Comparison of ENCODE assay signal across 1 cellular context in the genomic region with DNA sequence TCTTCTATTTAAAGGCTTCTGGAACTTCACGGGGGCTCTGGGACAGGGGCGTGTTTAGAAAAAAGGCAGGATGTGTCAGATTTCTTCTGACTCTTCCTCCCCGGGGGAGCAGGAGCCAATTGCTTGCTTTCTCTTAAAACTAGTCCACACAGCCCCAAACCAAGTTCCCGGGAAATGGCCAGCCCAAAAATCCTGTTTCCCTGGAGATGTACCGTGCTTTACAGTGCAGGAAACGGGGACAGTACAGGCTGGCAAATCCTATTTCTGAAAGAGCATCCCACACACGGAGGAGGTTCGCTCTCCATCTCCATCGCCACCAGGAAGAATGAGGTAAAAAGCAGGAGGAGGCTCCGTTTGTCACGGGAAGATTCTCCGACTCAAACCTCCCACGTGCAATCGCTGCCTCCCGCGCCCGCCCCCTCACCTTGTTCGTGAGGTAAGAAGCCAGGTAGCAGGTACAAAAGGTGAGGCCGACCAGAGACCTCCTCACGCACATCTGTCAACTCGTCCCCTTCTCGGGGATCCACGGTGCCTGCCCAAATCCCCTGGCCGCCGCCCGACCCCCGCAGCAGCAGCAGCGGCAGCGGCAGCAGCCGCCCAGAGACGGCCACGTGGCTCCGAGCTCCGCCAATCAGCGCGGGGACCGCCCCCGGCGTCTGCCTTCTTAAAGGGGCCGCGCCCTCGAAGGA.
TF ChIP-seq lines count a peak whose summit lies in the region.

No MANE protein-coding gene starts in this region.

TF ChIP-seq in WTC11, 78 proteins besides CTCF, POLR2A, EP300 and RAD21 (continued from another document and continues in another):
- no peak for TF ChIP-seq ZNF263 (CRISPR knock-in tag; IDR thresholded peaks at IDR 0.05; ENCODE audit: low read depth)
- TF ChIP-seq CBFB (CRISPR knock-in tag; IDR thresholded peaks at IDR 0.05; ENCODE audit: low read depth), result no peak
- no peak; the same call in 1 of the 2 replicates for TF ChIP-seq ETV6 (CRISPR knock-in tag; IDR thresholded peaks at IDR 0.05)
- TF ChIP-seq, protein P1, sequence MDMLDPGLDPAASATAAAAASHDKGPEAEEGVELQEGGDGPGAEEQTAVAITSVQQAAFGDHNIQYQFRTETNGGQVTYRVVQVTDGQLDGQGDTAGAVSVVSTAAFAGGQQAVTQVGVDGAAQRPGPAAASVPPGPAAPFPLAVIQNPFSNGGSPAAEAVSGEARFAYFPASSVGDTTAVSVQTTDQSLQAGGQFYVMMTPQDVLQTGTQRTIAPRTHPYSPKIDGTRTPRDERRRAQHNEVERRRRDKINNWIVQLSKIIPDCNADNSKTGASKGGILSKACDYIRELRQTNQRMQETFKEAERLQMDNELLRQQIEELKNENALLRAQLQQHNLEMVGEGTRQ (CRISPR knock-in tag; IDR thresholded peaks at IDR 0.05), result peak; percentile 94
- TF ChIP-seq, protein P2, sequence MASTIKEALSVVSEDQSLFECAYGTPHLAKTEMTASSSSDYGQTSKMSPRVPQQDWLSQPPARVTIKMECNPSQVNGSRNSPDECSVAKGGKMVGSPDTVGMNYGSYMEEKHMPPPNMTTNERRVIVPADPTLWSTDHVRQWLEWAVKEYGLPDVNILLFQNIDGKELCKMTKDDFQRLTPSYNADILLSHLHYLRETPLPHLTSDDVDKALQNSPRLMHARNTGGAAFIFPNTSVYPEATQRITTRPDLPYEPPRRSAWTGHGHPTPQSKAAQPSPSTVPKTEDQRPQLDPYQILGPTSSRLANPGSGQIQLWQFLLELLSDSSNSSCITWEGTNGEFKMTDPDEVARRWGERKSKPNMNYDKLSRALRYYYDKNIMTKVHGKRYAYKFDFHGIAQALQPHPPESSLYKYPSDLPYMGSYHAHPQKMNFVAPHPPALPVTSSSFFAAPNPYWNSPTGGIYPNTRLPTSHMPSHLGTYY (CRISPR knock-in tag; IDR thresholded peaks at IDR 0.05), result no peak
- TF ChIP-seq, protein P3, sequence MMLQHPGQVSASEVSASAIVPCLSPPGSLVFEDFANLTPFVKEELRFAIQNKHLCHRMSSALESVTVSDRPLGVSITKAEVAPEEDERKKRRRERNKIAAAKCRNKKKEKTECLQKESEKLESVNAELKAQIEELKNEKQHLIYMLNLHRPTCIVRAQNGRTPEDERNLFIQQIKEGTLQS (CRISPR knock-in tag; conservative IDR thresholded peaks at IDR 0.05), result no peak
- TF ChIP-seq, protein P4, sequence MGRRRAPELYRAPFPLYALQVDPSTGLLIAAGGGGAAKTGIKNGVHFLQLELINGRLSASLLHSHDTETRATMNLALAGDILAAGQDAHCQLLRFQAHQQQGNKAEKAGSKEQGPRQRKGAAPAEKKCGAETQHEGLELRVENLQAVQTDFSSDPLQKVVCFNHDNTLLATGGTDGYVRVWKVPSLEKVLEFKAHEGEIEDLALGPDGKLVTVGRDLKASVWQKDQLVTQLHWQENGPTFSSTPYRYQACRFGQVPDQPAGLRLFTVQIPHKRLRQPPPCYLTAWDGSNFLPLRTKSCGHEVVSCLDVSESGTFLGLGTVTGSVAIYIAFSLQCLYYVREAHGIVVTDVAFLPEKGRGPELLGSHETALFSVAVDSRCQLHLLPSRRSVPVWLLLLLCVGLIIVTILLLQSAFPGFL (CRISPR knock-in tag; IDR thresholded peaks at IDR 0.05; ENCODE audit: borderline replicate concordance), result no peak
- TF ChIP-seq, protein P5, sequence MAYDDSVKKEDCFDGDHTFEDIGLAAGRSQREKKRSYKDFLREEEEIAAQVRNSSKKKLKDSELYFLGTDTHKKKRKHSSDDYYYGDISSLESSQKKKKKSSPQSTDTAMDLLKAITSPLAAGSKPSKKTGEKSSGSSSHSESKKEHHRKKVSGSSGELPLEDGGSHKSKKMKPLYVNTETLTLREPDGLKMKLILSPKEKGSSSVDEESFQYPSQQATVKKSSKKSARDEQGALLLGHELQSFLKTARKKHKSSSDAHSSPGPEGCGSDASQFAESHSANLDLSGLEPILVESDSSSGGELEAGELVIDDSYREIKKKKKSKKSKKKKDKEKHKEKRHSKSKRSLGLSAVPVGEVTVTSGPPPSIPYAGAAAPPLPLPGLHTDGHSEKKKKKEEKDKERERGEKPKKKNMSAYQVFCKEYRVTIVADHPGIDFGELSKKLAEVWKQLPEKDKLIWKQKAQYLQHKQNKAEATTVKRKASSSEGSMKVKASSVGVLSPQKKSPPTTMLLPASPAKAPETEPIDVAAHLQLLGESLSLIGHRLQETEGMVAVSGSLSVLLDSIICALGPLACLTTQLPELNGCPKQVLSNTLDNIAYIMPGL (CRISPR knock-in tag; IDR thresholded peaks at IDR 0.05), result no peak
- TF ChIP-seq, protein P6, sequence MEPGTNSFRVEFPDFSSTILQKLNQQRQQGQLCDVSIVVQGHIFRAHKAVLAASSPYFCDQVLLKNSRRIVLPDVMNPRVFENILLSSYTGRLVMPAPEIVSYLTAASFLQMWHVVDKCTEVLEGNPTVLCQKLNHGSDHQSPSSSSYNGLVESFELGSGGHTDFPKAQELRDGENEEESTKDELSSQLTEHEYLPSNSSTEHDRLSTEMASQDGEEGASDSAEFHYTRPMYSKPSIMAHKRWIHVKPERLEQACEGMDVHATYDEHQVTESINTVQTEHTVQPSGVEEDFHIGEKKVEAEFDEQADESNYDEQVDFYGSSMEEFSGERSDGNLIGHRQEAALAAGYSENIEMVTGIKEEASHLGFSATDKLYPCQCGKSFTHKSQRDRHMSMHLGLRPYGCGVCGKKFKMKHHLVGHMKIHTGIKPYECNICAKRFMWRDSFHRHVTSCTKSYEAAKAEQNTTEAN (CRISPR knock-in tag; IDR thresholded peaks at IDR 0.05), result no peak
- peak; percentile 58; the same call in 1 of the 2 replicates for TF ChIP-seq FOXP1 (CRISPR knock-in tag; IDR thresholded peaks at IDR 0.05; ENCODE audit: borderline replicate concordance)
- TF ChIP-seq, protein P7, sequence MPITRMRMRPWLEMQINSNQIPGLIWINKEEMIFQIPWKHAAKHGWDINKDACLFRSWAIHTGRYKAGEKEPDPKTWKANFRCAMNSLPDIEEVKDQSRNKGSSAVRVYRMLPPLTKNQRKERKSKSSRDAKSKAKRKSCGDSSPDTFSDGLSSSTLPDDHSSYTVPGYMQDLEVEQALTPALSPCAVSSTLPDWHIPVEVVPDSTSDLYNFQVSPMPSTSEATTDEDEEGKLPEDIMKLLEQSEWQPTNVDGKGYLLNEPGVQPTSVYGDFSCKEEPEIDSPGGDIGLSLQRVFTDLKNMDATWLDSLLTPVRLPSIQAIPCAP (CRISPR knock-in tag; IDR thresholded peaks at IDR 0.05), result no peak
- no peak for TF ChIP-seq NR3C1 (CRISPR knock-in tag; conservative IDR thresholded peaks at IDR 0.05; ENCODE audit: low read depth)
- TF ChIP-seq, protein P8, sequence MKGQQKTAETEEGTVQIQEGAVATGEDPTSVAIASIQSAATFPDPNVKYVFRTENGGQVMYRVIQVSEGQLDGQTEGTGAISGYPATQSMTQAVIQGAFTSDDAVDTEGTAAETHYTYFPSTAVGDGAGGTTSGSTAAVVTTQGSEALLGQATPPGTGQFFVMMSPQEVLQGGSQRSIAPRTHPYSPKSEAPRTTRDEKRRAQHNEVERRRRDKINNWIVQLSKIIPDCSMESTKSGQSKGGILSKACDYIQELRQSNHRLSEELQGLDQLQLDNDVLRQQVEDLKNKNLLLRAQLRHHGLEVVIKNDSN (CRISPR knock-in tag; IDR thresholded peaks at IDR 0.05), result peak; percentile 93
- peak; percentile 56; the same call in 1 of the 2 replicates for TF ChIP-seq SP1 (CRISPR knock-in tag; conservative IDR thresholded peaks at IDR 0.05)
- no peak for TF ChIP-seq OVOL2 (CRISPR knock-in tag; IDR thresholded peaks at IDR 0.05; ENCODE audit: borderline replicate concordance)
- TF ChIP-seq, protein P9, sequence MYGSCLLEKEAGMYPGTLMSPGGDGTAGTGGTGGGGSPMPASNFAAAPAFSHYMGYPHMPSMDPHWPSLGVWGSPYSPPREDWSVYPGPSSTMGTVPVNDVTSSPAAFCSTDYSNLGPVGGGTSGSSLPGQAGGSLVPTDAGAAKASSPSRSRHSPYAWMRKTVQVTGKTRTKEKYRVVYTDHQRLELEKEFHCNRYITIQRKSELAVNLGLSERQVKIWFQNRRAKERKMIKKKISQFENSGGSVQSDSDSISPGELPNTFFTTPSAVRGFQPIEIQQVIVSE (CRISPR knock-in tag; IDR thresholded peaks at IDR 0.05; ENCODE audit: borderline replicate concordance), result no peak
- TF ChIP-seq, protein P10, sequence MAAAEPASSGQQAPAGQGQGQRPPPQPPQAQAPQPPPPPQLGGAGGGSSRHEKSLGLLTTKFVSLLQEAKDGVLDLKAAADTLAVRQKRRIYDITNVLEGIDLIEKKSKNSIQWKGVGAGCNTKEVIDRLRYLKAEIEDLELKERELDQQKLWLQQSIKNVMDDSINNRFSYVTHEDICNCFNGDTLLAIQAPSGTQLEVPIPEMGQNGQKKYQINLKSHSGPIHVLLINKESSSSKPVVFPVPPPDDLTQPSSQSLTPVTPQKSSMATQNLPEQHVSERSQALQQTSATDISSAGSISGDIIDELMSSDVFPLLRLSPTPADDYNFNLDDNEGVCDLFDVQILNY (CRISPR knock-in tag; IDR thresholded peaks at IDR 0.05), result no peak
- TF ChIP-seq, protein P11, sequence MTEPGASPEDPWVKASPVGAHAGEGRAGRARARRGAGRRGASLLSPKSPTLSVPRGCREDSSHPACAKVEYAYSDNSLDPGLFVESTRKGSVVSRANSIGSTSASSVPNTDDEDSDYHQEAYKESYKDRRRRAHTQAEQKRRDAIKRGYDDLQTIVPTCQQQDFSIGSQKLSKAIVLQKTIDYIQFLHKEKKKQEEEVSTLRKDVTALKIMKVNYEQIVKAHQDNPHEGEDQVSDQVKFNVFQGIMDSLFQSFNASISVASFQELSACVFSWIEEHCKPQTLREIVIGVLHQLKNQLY (CRISPR knock-in tag; IDR thresholded peaks at IDR 0.05), result no peak
- TF ChIP-seq ZNF232 (CRISPR knock-in tag; IDR thresholded peaks at IDR 0.05), result 0 out of 2 replicates have a peak, but pooled peaks have one; percentile 50
- no peak for TF ChIP-seq ZNF219 (CRISPR knock-in tag; IDR thresholded peaks at IDR 0.05; ENCODE audit: borderline replicate concordance)
- TF ChIP-seq TEAD4 (CRISPR knock-in tag; IDR thresholded peaks at IDR 0.05), result no peak
- TF ChIP-seq ZBTB21 (CRISPR knock-in tag; IDR thresholded peaks at IDR 0.05; ENCODE audit: borderline replicate concordance), result no peak
- TF ChIP-seq, protein P12, sequence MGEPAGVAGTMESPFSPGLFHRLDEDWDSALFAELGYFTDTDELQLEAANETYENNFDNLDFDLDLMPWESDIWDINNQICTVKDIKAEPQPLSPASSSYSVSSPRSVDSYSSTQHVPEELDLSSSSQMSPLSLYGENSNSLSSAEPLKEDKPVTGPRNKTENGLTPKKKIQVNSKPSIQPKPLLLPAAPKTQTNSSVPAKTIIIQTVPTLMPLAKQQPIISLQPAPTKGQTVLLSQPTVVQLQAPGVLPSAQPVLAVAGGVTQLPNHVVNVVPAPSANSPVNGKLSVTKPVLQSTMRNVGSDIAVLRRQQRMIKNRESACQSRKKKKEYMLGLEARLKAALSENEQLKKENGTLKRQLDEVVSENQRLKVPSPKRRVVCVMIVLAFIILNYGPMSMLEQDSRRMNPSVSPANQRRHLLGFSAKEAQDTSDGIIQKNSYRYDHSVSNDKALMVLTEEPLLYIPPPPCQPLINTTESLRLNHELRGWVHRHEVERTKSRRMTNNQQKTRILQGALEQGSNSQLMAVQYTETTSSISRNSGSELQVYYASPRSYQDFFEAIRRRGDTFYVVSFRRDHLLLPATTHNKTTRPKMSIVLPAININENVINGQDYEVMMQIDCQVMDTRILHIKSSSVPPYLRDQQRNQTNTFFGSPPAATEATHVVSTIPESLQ (CRISPR knock-in tag; IDR thresholded peaks at IDR 0.05), result no peak
- TF ChIP-seq, protein P13, sequence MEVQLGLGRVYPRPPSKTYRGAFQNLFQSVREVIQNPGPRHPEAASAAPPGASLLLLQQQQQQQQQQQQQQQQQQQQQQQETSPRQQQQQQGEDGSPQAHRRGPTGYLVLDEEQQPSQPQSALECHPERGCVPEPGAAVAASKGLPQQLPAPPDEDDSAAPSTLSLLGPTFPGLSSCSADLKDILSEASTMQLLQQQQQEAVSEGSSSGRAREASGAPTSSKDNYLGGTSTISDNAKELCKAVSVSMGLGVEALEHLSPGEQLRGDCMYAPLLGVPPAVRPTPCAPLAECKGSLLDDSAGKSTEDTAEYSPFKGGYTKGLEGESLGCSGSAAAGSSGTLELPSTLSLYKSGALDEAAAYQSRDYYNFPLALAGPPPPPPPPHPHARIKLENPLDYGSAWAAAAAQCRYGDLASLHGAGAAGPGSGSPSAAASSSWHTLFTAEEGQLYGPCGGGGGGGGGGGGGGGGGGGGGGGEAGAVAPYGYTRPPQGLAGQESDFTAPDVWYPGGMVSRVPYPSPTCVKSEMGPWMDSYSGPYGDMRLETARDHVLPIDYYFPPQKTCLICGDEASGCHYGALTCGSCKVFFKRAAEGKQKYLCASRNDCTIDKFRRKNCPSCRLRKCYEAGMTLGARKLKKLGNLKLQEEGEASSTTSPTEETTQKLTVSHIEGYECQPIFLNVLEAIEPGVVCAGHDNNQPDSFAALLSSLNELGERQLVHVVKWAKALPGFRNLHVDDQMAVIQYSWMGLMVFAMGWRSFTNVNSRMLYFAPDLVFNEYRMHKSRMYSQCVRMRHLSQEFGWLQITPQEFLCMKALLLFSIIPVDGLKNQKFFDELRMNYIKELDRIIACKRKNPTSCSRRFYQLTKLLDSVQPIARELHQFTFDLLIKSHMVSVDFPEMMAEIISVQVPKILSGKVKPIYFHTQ (CRISPR knock-in tag; IDR thresholded peaks at IDR 0.05), result no peak
- TF ChIP-seq ZNF423 (CRISPR knock-in tag; IDR thresholded peaks at IDR 0.05), result no peak
- no peak for TF ChIP-seq PRRX2 (CRISPR knock-in tag; IDR thresholded peaks at IDR 0.05)
- TF ChIP-seq IRF2 (CRISPR knock-in tag; IDR thresholded peaks at IDR 0.05; ENCODE audit: borderline replicate concordance, low read depth), result no peak
- no peak for TF ChIP-seq ESRRA (CRISPR knock-in tag; IDR thresholded peaks at IDR 0.05; ENCODE audit: borderline replicate concordance)
- TF ChIP-seq, protein P14, sequence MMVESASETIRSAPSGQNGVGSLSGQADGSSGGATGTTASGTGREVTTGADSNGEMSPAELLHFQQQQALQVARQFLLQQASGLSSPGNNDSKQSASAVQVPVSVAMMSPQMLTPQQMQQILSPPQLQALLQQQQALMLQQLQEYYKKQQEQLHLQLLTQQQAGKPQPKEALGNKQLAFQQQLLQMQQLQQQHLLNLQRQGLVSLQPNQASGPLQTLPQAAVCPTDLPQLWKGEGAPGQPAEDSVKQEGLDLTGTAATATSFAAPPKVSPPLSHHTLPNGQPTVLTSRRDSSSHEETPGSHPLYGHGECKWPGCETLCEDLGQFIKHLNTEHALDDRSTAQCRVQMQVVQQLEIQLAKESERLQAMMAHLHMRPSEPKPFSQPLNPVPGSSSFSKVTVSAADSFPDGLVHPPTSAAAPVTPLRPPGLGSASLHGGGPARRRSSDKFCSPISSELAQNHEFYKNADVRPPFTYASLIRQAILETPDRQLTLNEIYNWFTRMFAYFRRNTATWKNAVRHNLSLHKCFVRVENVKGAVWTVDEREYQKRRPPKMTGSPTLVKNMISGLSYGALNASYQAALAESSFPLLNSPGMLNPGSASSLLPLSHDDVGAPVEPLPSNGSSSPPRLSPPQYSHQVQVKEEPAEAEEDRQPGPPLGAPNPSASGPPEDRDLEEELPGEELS (CRISPR knock-in tag; IDR thresholded peaks at IDR 0.05), result peak; percentile 49; the same call in 1 of the 2 replicates
